In the genomic region with DNA sequence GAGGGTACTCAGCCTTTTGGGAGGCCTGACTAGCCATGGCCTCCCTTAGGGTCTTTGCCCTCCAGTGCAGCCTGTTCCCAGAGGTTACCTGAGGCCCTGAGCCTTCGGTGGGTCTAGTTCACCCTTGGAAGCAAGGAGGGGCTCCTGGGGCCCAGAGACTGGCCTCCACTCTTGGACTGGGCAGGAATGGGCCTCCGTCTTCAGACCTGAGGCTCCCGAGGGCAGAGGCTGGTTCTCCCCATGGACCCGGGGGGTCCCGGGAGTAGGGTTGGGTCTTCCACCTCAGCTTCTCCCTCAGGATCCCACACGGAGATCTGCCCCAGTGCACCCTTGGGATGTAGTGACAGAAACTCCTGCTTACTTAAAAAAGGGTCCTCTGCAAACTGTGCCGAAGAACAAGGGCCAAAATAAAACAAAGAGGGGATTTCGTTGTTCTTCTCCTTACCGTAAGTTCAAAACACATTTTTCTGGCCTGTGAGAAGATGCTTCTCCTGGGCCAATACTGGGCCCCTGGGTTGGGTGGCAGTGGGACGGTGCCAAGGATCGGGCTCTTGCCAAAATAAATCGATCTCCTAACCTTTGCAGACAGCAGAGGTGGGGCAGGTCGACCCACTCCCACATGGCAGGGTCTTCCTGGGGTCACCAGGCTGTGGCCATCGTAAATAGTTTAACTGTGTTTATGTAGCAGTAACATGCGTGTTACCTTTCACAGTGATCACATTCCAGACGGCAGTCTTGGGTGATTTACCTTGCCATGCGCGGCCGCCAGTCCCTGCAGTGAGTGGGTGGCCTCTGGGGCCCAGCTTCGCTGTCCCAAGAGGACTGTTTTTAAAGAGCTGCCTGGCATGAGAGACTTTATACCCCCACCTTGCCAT, we compare ENCODE assay signal across 18 cellular contexts.
"Had no signal": no experiment of that assay in that cellular context is flagged by ENCODE, and none has a peak within 500 bp of the region (broad histone marks: within the 10 kb centered on the region; RNA-seq: fewer than 3 reads in every experiment).

No MANE protein-coding gene starts in this region.

- DNase-seq: activated CD4-positive, alpha-beta memory T cell treated with anti-CD3 and anti-CD28 coated beads, Interleukin-2, amount 10 ng/mL, durations not matched to agents 7 days and 5 days; activated CD4-positive, alpha-beta T cell treated with anti-CD3 and anti-CD28 coated beads for 4 hours; activated naive CD4-positive, alpha-beta T cell treated with Interleukin-2 at 50 U/mL for 16 hours; activated naive CD8-positive, alpha-beta T cell treated with anti-CD3 and anti-CD28 coated beads, Interleukin-2, amount 10 ng/mL, durations not matched to agents 7 days and 5 days; activated T-cell treated with anti-CD3 and anti-CD28 coated beads, Interleukin-2, amount 50 U/mL, for 1 hour; amygdala; body of pancreas; dermis blood vessel endothelial cell; effector memory CD4-positive, alpha-beta T cell; left lung; naive thymus-derived CD4-positive, alpha-beta T cell; stimulated activated CD4-positive, alpha-beta T cell treated with anti-CD3 and anti-CD28 coated beads, Interleukin-2, amount 100 ng/mL, for 24 hours; stimulated activated naive CD8-positive, alpha-beta T cell treated with anti-CD3 and anti-CD28 coated beads, Interleukin-15, Interleukin-2, amounts not matched to agents 100 U/mL and 50 U/mL, for 24 hours; substantia nigra; uterus had no signal

- H3K9me3 ChIP-seq: body of pancreas, left lung, tibial nerve, uterus had no signal

- ATAC-seq: activated T-helper 17 cell treated with anti-CD3 and anti-CD28 coated beads, Interleukin-2, amount 50 U/mL, for 72 hours; body of pancreas; left lung; naive thymus-derived CD4-positive, alpha-beta T cell; stimulated activated naive CD8-positive, alpha-beta T cell treated with anti-CD3 and anti-CD28 coated beads, Interleukin-15, Interleukin-2, amounts not matched to agents 100 U/mL and 50 U/mL, for 24 hours had no signal

- H3K4me1 ChIP-seq: uterus had no signal

- H3K27ac ChIP-seq: body of pancreas, left lung, tibial nerve, uterus had no signal

- H3K27me3 ChIP-seq: body of pancreas, left lung, tibial nerve, uterus had no signal

- FAIRE-seq: islet of Langerhans had no signal

- H3K36me3 ChIP-seq: left lung, tibial nerve, uterus had no signal

- H3K4me3 ChIP-seq: body of pancreas, left lung, tibial nerve, uterus had no signal
